In genomic region chr13:48564046-48564445, GRCh38 we compare ENCODE assay signal across 21 cellular contexts. TPM values are rescaled to one million over a fixed set of nuclear protein-coding genes. Genes with fewer than 3 reads are reported as not detected.
DNase-seq lines count a peak whose midpoint lies in the region; ATAC-seq and TF ChIP-seq lines count a peak whose summit lies in the region.
"Had no signal": no experiment of that assay in that cellular context is flagged by ENCODE, and none has a peak within 500 bp of the region (broad histone marks: within the 10 kb centered on the region; RNA-seq: fewer than 3 reads in every experiment).

No MANE protein-coding gene starts in this region.

- peaks cover 4% of the 10 kb centered on the region for H3K9me3 Mint-ChIP-seq in activated CD4-positive, alpha-beta T cell treated with anti-CD3 and anti-CD28 coated beads, Interleukin-2, amount 10 ng/mL, durations not matched to agents 24 days and 14 days

- peak; percentile 39 for DNase-seq in activated CD4-positive, alpha-beta T cell treated with anti-CD3 and anti-CD28 coated beads, Interleukin-2, amount 10 ng/mL, durations not matched to agents 24 days and 14 days
- DNase-seq in activated CD4-positive, alpha-beta T cell treated with anti-CD3 and anti-CD28 coated beads, Interleukin-2, amount 50 U/mL, for 1 hour = no peak
- DNase-seq in fibroblast of peridontal ligament (ENCODE audit: extremely low read depth) (peak; percentile 51), stromal cell of bone marrow (ENCODE audit: low read depth) (peak; percentile 41), NCI-H446 treated with DMSO at 0.1 percent for 48 hours (lab: John Stamatoyannopoulos, UW) (no peak), coronary artery (ENCODE audit: low spot score) (no peak)
- DNase-seq: activated CD8-positive, alpha-beta memory T cell treated with anti-CD3 and anti-CD28 coated beads, Interleukin-2, amount 10 ng/mL, durations not matched to agents 7 days and 5 days; activated naive CD4-positive, alpha-beta T cell; caudate nucleus; GF-D8; hippocampal formation; naive B cell; NCI-H1105; NCI-H2171; stimulated activated CD4-positive, alpha-beta T cell treated with anti-CD3 and anti-CD28 coated beads, Interleukin-4, amount 100 ng/mL, for 1 hour; trophoblast cell had no signal

- no peak overlapping the region for H3K4me3 ChIP-seq in coronary artery
- H3K4me3 ChIP-seq: A549 had no signal

- ATAC-seq in SK-N-SH treated with all-trans-retinoic acid at 6 μM for 48 hours (peak; percentile 80), GM19455 (IDR thresholded peaks at IDR 0.05; ENCODE audit: unreplicated experiment) (no peak)
- ATAC-seq: A549; activated CD8-positive, alpha-beta memory T cell treated with anti-CD3 and anti-CD28 coated beads, Interleukin-2, amount 10 ng/mL, durations not matched to agents 7 days and 5 days had no signal

- peaks cover 61% of the 10 kb centered on the region for H3K27me3 Mint-ChIP-seq in activated CD4-positive, alpha-beta T cell treated with anti-CD3 and anti-CD28 coated beads, Interleukin-2, amount 10 ng/mL, durations not matched to agents 24 days and 14 days

- peaks cover 38% of the 10 kb centered on the region for H3K4me1 Mint-ChIP-seq in activated CD4-positive, alpha-beta T cell treated with anti-CD3 and anti-CD28 coated beads, Interleukin-2, amount 10 ng/mL, durations not matched to agents 24 days and 14 days

- intact Hi-C loops in activated CD4-positive, alpha-beta T cell treated with anti-CD3 and anti-CD28 coated beads, Interleukin-2, amount 10 ng/mL, durations not matched to agents 24 days and 14 days (cut with micrococcal nuclease) = loop anchor here (5.0 to 10.0 kb wide), 3 partner anchors 117 to 409 kb away; no protein-coding TSS in a partner anchor

- no peak for TF ChIP-seq CTCF in coronary artery (IDR thresholded peaks at IDR 0.05)

- H3K27ac Mint-ChIP-seq in activated CD4-positive, alpha-beta T cell treated with anti-CD3 and anti-CD28 coated beads, Interleukin-2, amount 10 ng/mL, durations not matched to agents 24 days and 14 days = no peak overlapping the region
- H3K27ac Mint-ChIP-seq: naive B cell had no signal

- H3K36me3 Mint-ChIP-seq in activated CD4-positive, alpha-beta T cell treated with anti-CD3 and anti-CD28 coated beads, Interleukin-2, amount 10 ng/mL, durations not matched to agents 24 days and 14 days (ENCODE audit: low read depth) = peaks cover 6% of the 10 kb centered on the region

- H3K27ac ChIP-seq in coronary artery = no peak overlapping the region
- H3K27ac ChIP-seq: A549, epithelial cell of prostate, VCaP had no signal

- H3K4me3 Mint-ChIP-seq in activated CD4-positive, alpha-beta T cell treated with anti-CD3 and anti-CD28 coated beads, Interleukin-2, amount 10 ng/mL, durations not matched to agents 24 days and 14 days = no peak overlapping the region
- H3K4me3 Mint-ChIP-seq: activated CD8-positive, alpha-beta memory T cell treated with anti-CD3 and anti-CD28 coated beads, Interleukin-2, amount 10 ng/mL, durations not matched to agents 7 days and 5 days; naive B cell had no signal

TF ChIP-seq in SK-N-SH treated with all-trans-retinoic acid at 6 μM for 48 hours, 23 proteins besides CTCF, POLR2A, EP300 and RAD21:
- TF ChIP-seq CREB5 (CRISPR knock-in tag; IDR thresholded peaks at IDR 0.05; ENCODE audit: low read depth) (no peak), ZNF8 (CRISPR knock-in tag; IDR thresholded peaks at IDR 0.05) (no peak), RARB (CRISPR knock-in tag; IDR thresholded peaks at IDR 0.05) (no peak), CSDC2 (CRISPR knock-in tag; IDR thresholded peaks at IDR 0.05) (no peak), ARNTL (CRISPR knock-in tag; IDR thresholded peaks at IDR 0.05; ENCODE audit: borderline replicate concordance, low read depth) (no peak), SNAI2 (CRISPR knock-in tag; IDR thresholded peaks at IDR 0.05) (no peak), CSRNP3 (CRISPR knock-in tag; IDR thresholded peaks at IDR 0.05) (no peak), PATZ1 (CRISPR knock-in tag; IDR thresholded peaks at IDR 0.05; ENCODE audit: borderline replicate concordance) (no peak), TCF4 (CRISPR knock-in tag; IDR thresholded peaks at IDR 0.05; ENCODE audit: borderline replicate concordance) (no peak), ISL1 (CRISPR knock-in tag; IDR thresholded peaks at IDR 0.05) (no peak), ZFP30 (CRISPR knock-in tag; IDR thresholded peaks at IDR 0.05) (no peak), ESRRG (CRISPR knock-in tag; IDR thresholded peaks at IDR 0.05) (no peak), BACH2 (CRISPR knock-in tag; IDR thresholded peaks at IDR 0.05; ENCODE audit: borderline replicate concordance) (no peak), ZFP3 (CRISPR knock-in tag; IDR thresholded peaks at IDR 0.05) (no peak), POU6F1 (CRISPR knock-in tag; IDR thresholded peaks at IDR 0.05; ENCODE audit: borderline replicate concordance, low read depth) (no peak), OSR1 (CRISPR knock-in tag; IDR thresholded peaks at IDR 0.05) (no peak), ZC3H10 (CRISPR knock-in tag; IDR thresholded peaks at IDR 0.05) (no peak)

RNA-seq across cellular contexts. Expression of gene RCBTB2, which starts 31.2 kb away (rescaled TPM):
- total RNA-seq in activated CD4-positive, alpha-beta T cell treated with anti-CD3 and anti-CD28 coated beads, Interleukin-2, amount 10 ng/mL, durations not matched to agents 24 days and 14 days = 1.6 and 1.7 TPM in 2 replicates

Comparison
In these comparisons a context has a peak if more than half of its experiments do, and no peak if none do; other contexts are left out.
1. DNase-seq: peak in activated CD4-positive, alpha-beta T cell treated with anti-CD3 and anti-CD28 coated beads, Interleukin-2, amount 10 ng/mL, durations not matched to agents 24 days and 14 days (single experiment), fibroblast of peridontal ligament (single experiment) and stromal cell of bone marrow (single experiment); none in activated CD4-positive, alpha-beta T cell treated with anti-CD3 and anti-CD28 coated beads, Interleukin-2, amount 50 U/mL, for 1 hour (single experiment), NCI-H446 treated with DMSO at 0.1 percent for 48 hours (single experiment) and coronary artery (single experiment).